18 cellular contexts compared by ENCODE assay signal in the genomic region with DNA sequence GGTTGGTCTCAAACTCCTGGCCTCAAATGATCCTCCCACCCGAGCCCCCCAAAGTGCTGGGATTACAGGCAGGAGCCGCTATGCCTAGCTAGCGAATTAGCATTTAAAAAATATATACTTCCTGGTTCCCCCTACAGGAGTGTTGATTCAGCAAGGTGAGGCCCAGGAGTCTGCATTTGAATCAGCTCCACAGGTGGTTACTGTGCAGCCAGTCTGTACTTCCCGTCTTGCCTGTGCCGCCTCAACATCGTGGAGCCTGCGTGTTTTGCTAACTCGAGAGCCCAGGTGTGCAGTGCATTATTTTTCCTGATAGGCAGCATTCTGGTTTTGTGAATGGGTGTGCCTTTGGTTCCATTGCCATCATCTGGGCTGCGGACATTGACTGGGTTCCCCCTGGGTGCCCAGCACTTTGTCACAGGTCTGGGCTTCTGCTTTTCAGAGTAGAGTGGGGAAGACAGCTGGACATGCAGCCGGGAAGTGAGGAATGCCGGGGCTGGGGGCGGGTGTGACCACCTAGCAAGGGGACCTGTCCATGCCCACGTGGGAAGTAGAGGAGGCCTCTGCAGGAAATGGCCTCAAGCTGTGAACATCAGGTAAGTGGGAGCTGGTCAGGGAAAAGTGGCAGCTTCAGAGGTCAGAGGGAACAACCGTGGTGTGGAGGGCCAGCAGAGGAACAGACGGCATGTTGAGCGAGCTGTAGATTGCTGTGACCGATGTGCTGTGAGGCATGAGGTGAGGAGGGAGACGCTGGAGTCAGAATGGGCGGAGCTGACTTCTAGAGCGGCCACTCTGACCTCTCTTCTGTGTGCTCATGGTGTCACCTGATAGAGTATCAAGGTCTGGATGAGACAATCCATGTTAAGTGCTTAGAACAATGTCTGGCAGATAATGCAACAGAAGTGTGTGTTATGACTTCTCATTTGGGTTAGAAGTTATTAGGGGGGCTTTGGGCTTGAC. TPM values are rescaled to one million over a fixed set of nuclear protein-coding genes. Genes with fewer than 3 reads are reported as not detected.
A peak's percentile ranks its signal among the peaks of the same experiment; 100 is the strongest.
DNase-seq lines count a peak whose midpoint lies in the region; ATAC-seq and TF ChIP-seq lines count a peak whose summit lies in the region.
"Had no signal": no experiment of that assay in that cellular context is flagged by ENCODE, and none has a peak within 500 bp of the region (broad histone marks: within the 10 kb centered on the region; RNA-seq: fewer than 3 reads in every experiment).

No MANE protein-coding gene starts in this region.

- H3K27ac Mint-ChIP-seq in neural progenitor cell = peak overlapping the region; percentile 27
- H3K27ac Mint-ChIP-seq in naive thymus-derived CD8-positive, alpha-beta T cell = peak overlapping the region in 3 of 10 donors; percentile 31 to 92 (median 75)
- H3K27ac Mint-ChIP-seq: activated naive CD8-positive, alpha-beta T cell treated with anti-CD3 and anti-CD28 coated beads, Interleukin-2, amount 10 ng/mL, durations not matched to agents 7 days and 5 days; mesothelial cell of epicardium had no signal

- TF ChIP-seq CTCF in hepatocyte (IDR thresholded peaks at IDR 0.05; ENCODE audit: poor library complexity) (no peak), neural progenitor cell (IDR thresholded peaks at IDR 0.05) (no peak)

- in situ Hi-C loops in Caki2 (cut with HindIII; ENCODE audit: low pct_unique_long_range_greater_than_20kb, low sequenced_read_pairs) = no loop called here

- ATAC-seq in naive thymus-derived CD8-positive, alpha-beta T cell = no peak
- ATAC-seq: activated T-cell treated with anti-CD3 and anti-CD28 coated beads, Interleukin-2, amount 50 U/mL, for 72 hours; T-cell had no signal

- no peaks in the 10 kb centered on the region for H3K36me3 ChIP-seq in hepatocyte (replicated peaks; ENCODE audit: insufficient read depth, low read depth)
- no peaks in the 10 kb centered on the region for H3K36me3 ChIP-seq in neural progenitor cell

- no peak overlapping the region for H3K4me3 Mint-ChIP-seq in neural progenitor cell
- peak overlapping the region in 2 of 10 donors; percentile 0 to 44 for H3K4me3 Mint-ChIP-seq in naive thymus-derived CD8-positive, alpha-beta T cell
- H3K4me3 Mint-ChIP-seq: activated naive CD8-positive, alpha-beta T cell treated with anti-CD3 and anti-CD28 coated beads, Interleukin-2, amount 10 ng/mL, durations not matched to agents 7 days and 5 days; activated T-cell treated with anti-CD3 and anti-CD28 coated beads, Interleukin-2, amount 50 U/mL, for 72 hours; mesothelial cell of epicardium; T-cell had no signal

- no peak overlapping the region for H3K9ac ChIP-seq in neural progenitor cell

- H3K4me1 ChIP-seq in hepatocyte (ENCODE audit: insufficient read depth) (peaks cover 5% of the 10 kb centered on the region), neural progenitor cell (peaks cover 10% of the 10 kb centered on the region)

- no peaks in the 10 kb centered on the region for H3K9me2 ChIP-seq in hepatocyte (replicated peaks; ENCODE audit: insufficient read depth)

- H3K4me3 ChIP-seq in hepatocyte (no peak overlapping the region), neural progenitor cell (no peak overlapping the region)

- no peaks in the 10 kb centered on the region for H3F3A ChIP-seq in neural progenitor cell (ENCODE audit: low read depth)

- H2AFZ ChIP-seq in hepatocyte (no peak overlapping the region), neural progenitor cell (replicated peaks) (no peak overlapping the region)

- H3K4me2 ChIP-seq in hepatocyte = no peak overlapping the region
- H3K4me2 ChIP-seq in neural progenitor cell = no peak overlapping the region

- H3K9me3 ChIP-seq in hepatocyte (ENCODE audit: low read depth) (no peaks in the 10 kb centered on the region), neural progenitor cell (ENCODE audit: low read depth) (no peaks in the 10 kb centered on the region)

- 73% methylated on average over 20 of the region's 20 CpGs for WGBS in hepatocyte (ENCODE audit: low lambda C conversion rate, missing lambda C conversion rate)

- H3K36me3 Mint-ChIP-seq in neural progenitor cell = peaks cover 25% of the 10 kb centered on the region
- H3K36me3 Mint-ChIP-seq in naive thymus-derived CD8-positive, alpha-beta T cell = peaks cover 3 to 50% (median 3%) of the 10 kb centered on the region in 3 donors

- POLR2A ChIA-PET in naive thymus-derived CD8-positive, alpha-beta T cell (lab: Charles Lee) = interaction anchor here (0.5 kb wide), 1 partner anchor 516 kb away, joined by 4 read pairs; no protein-coding TSS in a partner anchor

- peak overlapping the region; percentile 46 for H3K27ac ChIP-seq in hepatocyte
- no peak overlapping the region for H3K27ac ChIP-seq in neural progenitor cell
- H3K27ac ChIP-seq: VCaP had no signal

- H3K79me2 ChIP-seq in hepatocyte (peaks cover 72% of the 10 kb centered on the region), neural progenitor cell (ENCODE audit: low read depth) (peaks cover 89% of the 10 kb centered on the region)

- H3K9me3 Mint-ChIP-seq in neural progenitor cell = no peaks in the 10 kb centered on the region
- H3K9me3 Mint-ChIP-seq in naive thymus-derived CD8-positive, alpha-beta T cell = no peaks in the 10 kb centered on the region
- H3K9me3 Mint-ChIP-seq: activated naive CD8-positive, alpha-beta T cell treated with anti-CD3 and anti-CD28 coated beads, Interleukin-2, amount 10 ng/mL, durations not matched to agents 7 days and 5 days; activated T-cell treated with anti-CD3 and anti-CD28 coated beads, Interleukin-2, amount 50 U/mL, for 72 hours; mesothelial cell of epicardium; T-cell had no signal

- H4K20me1 ChIP-seq in hepatocyte (ENCODE audit: insufficient read depth, poor library complexity, severe bottlenecking) = peaks cover 11% of the 10 kb centered on the region
- H4K20me1 ChIP-seq in neural progenitor cell (ENCODE audit: low read depth) = peaks cover 32% of the 10 kb centered on the region

- peaks cover 11% of the 10 kb centered on the region for H3K27me3 Mint-ChIP-seq in neural progenitor cell (ENCODE audit: insufficient read depth, low read depth)
- H3K27me3 Mint-ChIP-seq in naive thymus-derived CD8-positive, alpha-beta T cell = no peaks in the 10 kb centered on the region
- H3K27me3 Mint-ChIP-seq: activated naive CD8-positive, alpha-beta T cell treated with anti-CD3 and anti-CD28 coated beads, Interleukin-2, amount 10 ng/mL, durations not matched to agents 7 days and 5 days; T-cell had no signal

- no peaks in the 10 kb centered on the region for H3K27me3 ChIP-seq in hepatocyte
- H3K27me3 ChIP-seq in neural progenitor cell = no peaks in the 10 kb centered on the region

- peaks cover 27% of the 10 kb centered on the region for H3K4me1 Mint-ChIP-seq in neural progenitor cell
- H3K4me1 Mint-ChIP-seq in naive thymus-derived CD8-positive, alpha-beta T cell = peaks cover 13 to 33% (median 24%) of the 10 kb centered on the region in 4 donors
- H3K4me1 Mint-ChIP-seq: mesothelial cell of epicardium had no signal

- DNase-seq in Caki2 (ENCODE audit: low read depth) = peak; percentile 78
- peak; percentile 54 for DNase-seq in NCI-H510A (lab: John Stamatoyannopoulos, UW)
- DNase-seq in hepatocyte (ENCODE audit: low spot score) = peak; percentile 57
- no peak for DNase-seq in neural progenitor cell (ENCODE audit: low spot score)
- no peak for DNase-seq in naive thymus-derived CD8-positive, alpha-beta T cell
- no peak for DNase-seq in HuH-7.5 (ENCODE audit: low spot score)
- DNase-seq in NOMO-1 (lab: John Stamatoyannopoulos, UW; ENCODE audit: unreplicated experiment in 2 of 2) = no peak
- DNase-seq: activated naive CD8-positive, alpha-beta T cell treated with anti-CD3 and anti-CD28 coated beads, Interleukin-2, amount 10 ng/mL, durations not matched to agents 7 days and 5 days; activated T-cell treated with anti-CD3 and anti-CD28 coated beads, Interleukin-2, amount 50 U/mL, for 72 hours; DMS 273 treated with DMSO at 0.1 percent for 48 hours; effector CD8-positive, alpha-beta T cell; KG1; RPMI8226; stimulated activated CD4-positive, alpha-beta T cell treated with anti-CD3 and anti-CD28 coated beads, Interleukin-2, amount 100 ng/mL, for 48 hours; substantia nigra; T-cell had no signal

RNA-seq across cellular contexts. Expression of a gene that starts 42.2 kb away (rescaled TPM):
- 20.5 and 30.0 TPM in 2 replicates for total RNA-seq in Caki2 (2014; rRNA removed; shearing (Covaris generic); ENCODE audit: low replicate concordance)
- total RNA-seq in hepatocyte (39.6 and 58.4 TPM in 2 replicates), neural progenitor cell (ENCODE audit: low replicate concordance) (42.6 and 44.5 TPM in 2 replicates)
- polyA plus RNA-seq in hepatocyte = 36.0 and 36.2 TPM in 2 replicates
- total RNA-seq in naive thymus-derived CD8-positive, alpha-beta T cell = 10 to 100 TPM; 60.3 to 64.8 TPM
- polyA plus RNA-seq in naive thymus-derived CD8-positive, alpha-beta T cell = 10 to 100 TPM in 2 of 3 donors, 1 to 10 TPM in 1; 6.8 to 15.0 (median 10.3) TPM

Comparison
In these comparisons a context has a peak if more than half of its experiments do, and no peak if none do; other contexts are left out.
1. DNase-seq: peak in Caki2 (single experiment), NCI-H510A (single experiment) and hepatocyte (single experiment); none in neural progenitor cell (single experiment), naive thymus-derived CD8-positive, alpha-beta T cell (0 of 10), HuH-7.5 (single experiment) and NOMO-1 (0 of 2).